ENCODE assay signal across 1 cellular context in the genomic region with DNA sequence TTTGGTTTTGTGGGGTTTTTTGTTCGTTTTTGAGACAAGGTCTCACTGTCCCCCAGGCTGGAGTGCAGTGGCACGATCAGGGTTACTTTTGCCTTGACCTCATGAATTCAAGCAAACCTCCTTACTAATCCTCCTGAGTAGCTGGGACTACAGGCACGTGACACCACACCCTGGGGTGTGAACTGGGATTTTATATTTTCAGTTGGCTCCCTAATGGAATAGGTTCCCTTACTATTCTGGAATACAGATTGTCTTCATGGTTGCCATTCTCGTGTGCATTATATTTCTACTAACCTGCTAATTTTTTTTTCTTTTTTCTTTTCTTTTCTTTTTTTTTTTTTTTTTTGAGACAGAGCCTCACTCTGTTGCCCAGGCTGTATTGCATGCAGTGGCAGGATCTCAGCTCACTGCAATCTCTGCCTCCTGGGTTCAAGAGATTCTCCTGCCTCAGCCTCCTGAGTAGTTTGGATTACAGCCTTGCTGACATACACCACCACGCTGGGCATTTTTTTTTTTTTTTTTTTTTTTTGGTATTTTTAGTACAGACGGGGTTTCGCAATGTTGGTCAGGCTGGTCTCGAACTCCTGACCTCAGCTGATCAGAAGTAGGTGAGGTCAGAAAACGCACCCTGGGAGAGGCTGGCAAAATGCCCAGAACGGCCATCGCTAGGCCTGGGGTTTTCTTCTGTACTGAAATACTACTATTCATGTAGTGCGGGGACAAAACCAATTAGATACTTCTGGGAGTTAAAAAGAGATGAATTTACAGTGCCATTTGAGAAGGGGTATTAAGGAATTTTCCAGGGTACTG.
TF ChIP-seq lines count a peak whose summit lies in the region.
"Not testable (repeated sequence)": the region's sequence is repeated elsewhere in the genome, so short reads cannot be mapped to it uniquely, and the experiment has no call there.

No MANE protein-coding gene starts in this region.

TF ChIP-seq in HepG2, 621 proteins besides CTCF, POLR2A, EP300 and RAD21:
- TF ChIP-seq CEBPG (CRISPR knock-in tag; IDR thresholded peaks at IDR 0.05) (peak; percentile 60; the same call in 1 of the 2 replicates), CREB1 (CRISPR knock-in tag; IDR thresholded peaks at IDR 0.05) (peak; percentile 26; the same call in 1 of the 2 replicates), CEBPB (IDR thresholded peaks at IDR 0.05; ENCODE audit: borderline replicate concordance, low read depth, low read length) (peak; percentile 59)
- not testable (repeated sequence) for TF ChIP-seq CREB1 (IDR thresholded peaks at IDR 0.05)
